ENCODE assay signal across 9 cellular contexts in genomic region chr15:97962263-97962662, GRCh38. TPM values are rescaled to one million over a fixed set of nuclear protein-coding genes. Genes with fewer than 3 reads are reported as not detected.
A peak's percentile ranks its signal among the peaks of the same experiment; 100 is the strongest.
DNase-seq lines count a peak whose midpoint lies in the region; ATAC-seq and TF ChIP-seq lines count a peak whose summit lies in the region.
"Had no signal": no experiment of that assay in that cellular context is flagged by ENCODE, and none has a peak within 500 bp of the region (broad histone marks: within the 10 kb centered on the region; RNA-seq: fewer than 3 reads in every experiment).

No MANE protein-coding gene starts in this region.

- no peaks in the 10 kb centered on the region for H3K27me3 ChIP-seq in HCT116 (ENCODE audit: insufficient read depth, low read length)

- no peak for TF ChIP-seq RAD21 in HCT116 (IDR thresholded peaks at IDR 0.05; ENCODE audit: low read depth)

- intact Hi-C loops in HCT116 (cut with micrococcal nuclease) = loop anchor here (5.0 kb wide), 1 partner anchor 685 kb away; the partner anchor contains the start of gene IGF1R
- intact Hi-C loops in dendritic cell treated with granulocyte-macrophage colony-stimulating factor and Interleukin-4, amounts not matched to agents 40 ng/mL and 50 ng/mL, for 4 days (cut with micrococcal nuclease) = loop anchor here (5.0 to 10.0 kb wide), 5 partner anchors 35 to 1953 kb away; partner anchors contain the start of gene LRRC28

- peak overlapping the region; percentile 95 for H3K4me3 Mint-ChIP-seq in dendritic cell treated with granulocyte-macrophage colony-stimulating factor and Interleukin-4, amounts not matched to agents 40 ng/mL and 50 ng/mL, for 4 days
- H3K4me3 Mint-ChIP-seq in naive B cell = peak overlapping the region in 7 of 8 donors; percentile 21 to 93 (median 77)

- no peak for TF ChIP-seq POLR2A in HCT116 (IDR thresholded peaks at IDR 0.05; ENCODE audit: borderline replicate concordance, extremely low read depth, insufficient read depth, insufficient read length)

- H3K9me3 ChIP-seq in HCT116 (ENCODE audit: control insufficient read depth in 1 of 2, insufficient read depth in 1 of 2, low read depth in 1 of 2, low read length in 2 of 2) = no peaks in the 10 kb centered on the region

- no peaks in the 10 kb centered on the region for H3K27me3 Mint-ChIP-seq in dendritic cell treated with granulocyte-macrophage colony-stimulating factor and Interleukin-4, amounts not matched to agents 40 ng/mL and 50 ng/mL, for 4 days
- no peaks in the 10 kb centered on the region for H3K27me3 Mint-ChIP-seq in naive B cell

- peak overlapping the region; percentile 96 for H3K27ac Mint-ChIP-seq in dendritic cell treated with granulocyte-macrophage colony-stimulating factor and Interleukin-4, amounts not matched to agents 40 ng/mL and 50 ng/mL, for 4 days
- peak overlapping the region in 3 of 6 donors; percentile 36 to 82 (median 54) for H3K27ac Mint-ChIP-seq in naive B cell
- H3K27ac Mint-ChIP-seq: T-helper 2 cell treated with Interferon-gamma antibody and Interleukin-4, amounts not matched to agents 5 μg/mL and 100 μg/mL, for 36 hours had no signal

- 0 out of 4 replicates have a peak, but pooled peaks cover 0 to 3% of the 10 kb centered on the region in 2 experiments for H3K36me3 ChIP-seq in HCT116 (ENCODE audit: control insufficient read depth in 1 of 2, insufficient read depth in 2 of 2, low read length in 2 of 2)

- BruUV-seq in HCT116 (replicated peaks; lab: Mats Ljungman, UMichigan) = TSS peak; percentile 45

- H2AFZ ChIP-seq in HCT116 (ENCODE audit: low read depth, low read length, poor library complexity, severe bottlenecking) = no peak overlapping the region

- no peaks in the 10 kb centered on the region for H3K9me2 ChIP-seq in HCT116 (ENCODE audit: insufficient read depth)

- RAD21 ChIA-PET in HCT116 (lab: Charles Lee; ENCODE audit: low non-redundant PET in 1 of 2, low total read pairs in 2 of 2, uncharacterized antibody in 2 of 2, unreplicated experiment in 2 of 2) = no interaction called here

- DNase-seq in AG10803 (ENCODE audit: low read depth) (no peak), HCT116 (ENCODE audit: low read depth, low spot score) (no peak), naive B cell (no peak), NCI-H2029 (lab: John Stamatoyannopoulos, UW) (no peak), iPS-NIHi11 (ENCODE audit: low spot score) (no peak), HK-2 (ENCODE audit: unreplicated experiment) (no peak)

- H3K36me3 Mint-ChIP-seq in dendritic cell treated with granulocyte-macrophage colony-stimulating factor and Interleukin-4, amounts not matched to agents 40 ng/mL and 50 ng/mL, for 4 days (ENCODE audit: low read depth) = peaks cover 58% of the 10 kb centered on the region
- H3K36me3 Mint-ChIP-seq in naive B cell = peaks cover 0 to 9% of the 10 kb centered on the region in 2 donors

- H3K4me2 ChIP-seq in HCT116 (ENCODE audit: low read length) = peak overlapping the region; percentile 86

- no peak for TF ChIP-seq CTCF in AG10803 (conservative IDR thresholded peaks at IDR 0.05; ENCODE audit: low read length)
- TF ChIP-seq CTCF in HCT116 (IDR thresholded peaks at IDR 0.05 in 2 of 3, conservative IDR thresholded peaks at IDR 0.05 in 1 of 3; ENCODE audit: borderline replicate concordance in 1 of 3, insufficient read depth in 1 of 3, low read depth in 2 of 3, low read length in 2 of 3) = no peak

- no peaks in the 10 kb centered on the region for H4K20me1 ChIP-seq in HCT116 (ENCODE audit: insufficient read depth)

- H3K79me2 ChIP-seq in HCT116 (ENCODE audit: insufficient read depth, low read length) = peaks cover 9% of the 10 kb centered on the region; the same call in 1 of the 2 replicates

- peak overlapping the region; percentile 84 for H3K4me3 ChIP-seq in AG10803 (ENCODE audit: low read length)
- peak overlapping the region; percentile 67 to 71; a peak in 3 of 4 replicates for H3K4me3 ChIP-seq in HCT116 (replicated peaks in 1 of 2; ENCODE audit: low read depth in 1 of 2, low read length in 2 of 2)

- CTCF ChIA-PET in HCT116 (lab: Charles Lee) = no interaction called here

- no peak for ATAC-seq in HCT116
- ATAC-seq in naive B cell (ENCODE audit: low read depth in 2 of 2) = no peak
- ATAC-seq in HG02798 (IDR thresholded peaks at IDR 0.05; ENCODE audit: poor library complexity, unreplicated experiment) = no peak

- no peaks in the 10 kb centered on the region for H3K9me3 Mint-ChIP-seq in dendritic cell treated with granulocyte-macrophage colony-stimulating factor and Interleukin-4, amounts not matched to agents 40 ng/mL and 50 ng/mL, for 4 days
- H3K9me3 Mint-ChIP-seq in naive B cell = no peaks in the 10 kb centered on the region
- H3K9me3 Mint-ChIP-seq: T-helper 2 cell treated with Interferon-gamma antibody and Interleukin-4, amounts not matched to agents 5 μg/mL and 100 μg/mL, for 36 hours had no signal

- no peak overlapping the region for H3K27ac ChIP-seq in HCT116 (ENCODE audit: low read depth, low read length)

- POLR2A ChIA-PET in HCT116 (lab: Charles Lee) = no interaction called here

- H3K9ac ChIP-seq in HCT116 (ENCODE audit: low read length) = no peak overlapping the region

- H3K4me1 Mint-ChIP-seq in dendritic cell treated with granulocyte-macrophage colony-stimulating factor and Interleukin-4, amounts not matched to agents 40 ng/mL and 50 ng/mL, for 4 days (ENCODE audit: low read depth) = peaks cover 51% of the 10 kb centered on the region
- peaks cover 22 to 28% (median 28%) of the 10 kb centered on the region in 3 donors for H3K4me1 Mint-ChIP-seq in naive B cell

- H3K4me1 ChIP-seq in HCT116 (ENCODE audit: control insufficient read depth in 1 of 2, insufficient read depth in 2 of 2, low read length in 2 of 2) = peaks cover 5 to 17% of the 10 kb centered on the region in 2 experiments

TF ChIP-seq in HCT116, 20 proteins besides CTCF, POLR2A, EP300 and RAD21:
- TF ChIP-seq JUND (IDR thresholded peaks at IDR 0.05) (no peak), ELF1 (IDR thresholded peaks at IDR 0.05; ENCODE audit: borderline replicate concordance, low read depth) (no peak), ZNF274 (IDR thresholded peaks at IDR 0.05; ENCODE audit: low read depth, low read length) (no peak), POLR2AphosphoS5 (IDR thresholded peaks at IDR 0.05; ENCODE audit: low read depth, low read length) (no peak), CEBPB (IDR thresholded peaks at IDR 0.05; ENCODE audit: low read depth) (no peak), ZFX (IDR thresholded peaks at IDR 0.05) (no peak), SP1 (IDR thresholded peaks at IDR 0.05; ENCODE audit: low read depth) (no peak)
- TF ChIP-seq, protein P1, sequence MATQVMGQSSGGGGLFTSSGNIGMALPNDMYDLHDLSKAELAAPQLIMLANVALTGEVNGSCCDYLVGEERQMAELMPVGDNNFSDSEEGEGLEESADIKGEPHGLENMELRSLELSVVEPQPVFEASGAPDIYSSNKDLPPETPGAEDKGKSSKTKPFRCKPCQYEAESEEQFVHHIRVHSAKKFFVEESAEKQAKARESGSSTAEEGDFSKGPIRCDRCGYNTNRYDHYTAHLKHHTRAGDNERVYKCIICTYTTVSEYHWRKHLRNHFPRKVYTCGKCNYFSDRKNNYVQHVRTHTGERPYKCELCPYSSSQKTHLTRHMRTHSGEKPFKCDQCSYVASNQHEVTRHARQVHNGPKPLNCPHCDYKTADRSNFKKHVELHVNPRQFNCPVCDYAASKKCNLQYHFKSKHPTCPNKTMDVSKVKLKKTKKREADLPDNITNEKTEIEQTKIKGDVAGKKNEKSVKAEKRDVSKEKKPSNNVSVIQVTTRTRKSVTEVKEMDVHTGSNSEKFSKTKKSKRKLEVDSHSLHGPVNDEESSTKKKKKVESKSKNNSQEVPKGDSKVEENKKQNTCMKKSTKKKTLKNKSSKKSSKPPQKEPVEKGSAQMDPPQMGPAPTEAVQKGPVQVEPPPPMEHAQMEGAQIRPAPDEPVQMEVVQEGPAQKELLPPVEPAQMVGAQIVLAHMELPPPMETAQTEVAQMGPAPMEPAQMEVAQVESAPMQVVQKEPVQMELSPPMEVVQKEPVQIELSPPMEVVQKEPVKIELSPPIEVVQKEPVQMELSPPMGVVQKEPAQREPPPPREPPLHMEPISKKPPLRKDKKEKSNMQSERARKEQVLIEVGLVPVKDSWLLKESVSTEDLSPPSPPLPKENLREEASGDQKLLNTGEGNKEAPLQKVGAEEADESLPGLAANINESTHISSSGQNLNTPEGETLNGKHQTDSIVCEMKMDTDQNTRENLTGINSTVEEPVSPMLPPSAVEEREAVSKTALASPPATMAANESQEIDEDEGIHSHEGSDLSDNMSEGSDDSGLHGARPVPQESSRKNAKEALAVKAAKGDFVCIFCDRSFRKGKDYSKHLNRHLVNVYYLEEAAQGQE (IDR thresholded peaks at IDR 0.05; ENCODE audit: low read depth) = no peak

RNA-seq across cellular contexts. Expression of gene ARRDC4, which starts 1.8 kb away (rescaled TPM):
- total RNA-seq in HCT116 (2021; ENCODE audit: unreplicated experiment) = 19.6 TPM
- polyA plus RNA-seq in HCT116 (2012) = 22.3 and 41.1 TPM in 2 replicates
- polyA plus RNA-seq in naive B cell (ENCODE audit: low read depth in 6 of 6) = 10 to 100 TPM in 1 of 6 donors, 1 to 10 TPM in 5; 1.7 to 16.4 (median 4.3) TPM
